8 cellular contexts compared by ENCODE assay signal in genomic region chr7:44489955-44490350, GRCh38. TPM values are rescaled to one million over a fixed set of nuclear protein-coding genes. Genes with fewer than 3 reads are reported as not detected.
DNase-seq lines count a peak whose midpoint lies in the region; ATAC-seq and TF ChIP-seq lines count a peak whose summit lies in the region.

No MANE protein-coding gene starts in this region.

- H3K4me1 ChIP-seq in right lobe of liver (peaks cover 0 to 35% (median 4%) of the 10 kb centered on the region in 4 donors), testis (peaks cover 14% of the 10 kb centered on the region)

- ATAC-seq in GM18858 (IDR thresholded peaks at IDR 0.05; ENCODE audit: unreplicated experiment): peak; percentile 2
- peak; percentile 16 for ATAC-seq in HG03097 (IDR thresholded peaks at IDR 0.05; ENCODE audit: low FRiP score, unreplicated experiment)
- ATAC-seq in right lobe of liver: peak in 3 of 4 donors; percentile 4 to 27 (median 6)

- H3K9me3 ChIP-seq in right lobe of liver: no peaks in the 10 kb centered on the region
- no peaks in the 10 kb centered on the region for H3K9me3 ChIP-seq in testis

- peak overlapping the region; percentile 80 to 94 (median 90) for H3K4me3 ChIP-seq in right lobe of liver
- H3K4me3 ChIP-seq in testis: peak overlapping the region; percentile 70 to 91

- 2% methylated on average over 13 of the region's 19 CpGs for WGBS in right lobe of liver (ENCODE audit: insufficient coverage, low coverage, low lambda C conversion rate, missing lambda C conversion rate)
- 0 to 1% methylated on average over 18 to 19 of the region's 19 CpGs for WGBS in testis, 2 donors

- TF ChIP-seq POLR2A in right lobe of liver (IDR thresholded peaks at IDR 0.05) (no peak), testis (IDR thresholded peaks at IDR 0.05) (no peak)

- H3K27ac ChIP-seq in right lobe of liver (peak overlapping the region; percentile 96 to 99 (median 98)), testis (peak overlapping the region; percentile 94 to 97)

- intact Hi-C loops in right lobe of liver (cut with DNase I): loop anchor here (10.0 kb wide), 1 partner anchor 75 kb away; no protein-coding TSS in a partner anchor
- intact Hi-C loops in testis (cut with DNase I; ENCODE audit: low total_unique reads): no loop called here

- DNase-seq in AG08396 (ENCODE audit: low spot score) (peak; percentile 33), SK-N-DZ (ENCODE audit: low spot score) (peak; percentile 9), right lobe of liver (peak in 1 of 3 donors; percentile 28), testis (no peak), DMS114 treated with DMSO at 0.1 percent for 48 hours (lab: John Stamatoyannopoulos, UW; ENCODE audit: unreplicated experiment) (no peak)
- DNase-seq in central memory CD4-positive, alpha-beta T cell: peak; percentile 64

- no peaks in the 10 kb centered on the region for H3K36me3 ChIP-seq in right lobe of liver
- H3K36me3 ChIP-seq in testis (ENCODE audit: low read depth, missing control alignments): no peaks in the 10 kb centered on the region

- H3K27me3 ChIP-seq in right lobe of liver: no peaks in the 10 kb centered on the region
- no peaks in the 10 kb centered on the region for H3K27me3 ChIP-seq in testis

- TF ChIP-seq CTCF in right lobe of liver (IDR thresholded peaks at IDR 0.05) (no peak), testis (IDR thresholded peaks at IDR 0.05) (no peak)

RNA-seq across cellular contexts. Expression of gene NUDCD3, which starts 0.5 kb away (rescaled TPM):
- polyA plus RNA-seq in SK-N-DZ (2014; cell fraction: cytosol; rRNA removed): 51.3 and 58.5 TPM in 2 replicates
- 20.3 and 36.3 TPM in 2 replicates for polyA plus RNA-seq in SK-N-DZ (2014; cell fraction: nucleus; rRNA removed)
- total RNA-seq in right lobe of liver: 10 to 100 TPM; 24.4 to 47.1 (median 42.5) TPM
- total RNA-seq in testis: 10 to 100 TPM; 50.6 to 54.6 TPM
- 112 TPM for polyA plus RNA-seq in testis (ENCODE audit: insufficient read depth, low read depth, low replicate concordance)

RNA-seq across cellular contexts. Expression of gene NPC1L1, which starts 51.2 kb away (rescaled TPM):
- not detected in 2 replicates for polyA plus RNA-seq in SK-N-DZ (2014; cell fraction: cytosol; rRNA removed)
- 0.10 and 0.14 TPM in 2 replicates for polyA plus RNA-seq in SK-N-DZ (2014; cell fraction: nucleus; rRNA removed)
- 10 to 100 TPM; 17.0 to 49.8 (median 21.1) TPM for total RNA-seq in right lobe of liver
- total RNA-seq in testis: under 1 TPM; 0.37 to 0.55 TPM
- 0.83 TPM for polyA plus RNA-seq in testis (ENCODE audit: insufficient read depth, low read depth, low replicate concordance)

Comparison
In these comparisons a context has a peak if more than half of its experiments do, and no peak if none do; other contexts are left out.
1. DNase-seq: peak in AG08396 (single experiment), SK-N-DZ (single experiment) and central memory CD4-positive, alpha-beta T cell (single experiment); none in testis (single experiment) and DMS114 treated with DMSO at 0.1 percent for 48 hours (single experiment).
2. RNA of gene NPC1L1, which starts 51.2 kb away (total RNA-seq): 17.0 to 49.8 TPM in right lobe of liver; 0.37 to 0.55 TPM in testis; every median in the first group is over 10 times any median in the second.
3. Peak in every context shown above with its lines, with median percentiles within 50 percentile points of each other: ATAC-seq.